ENCODE assay signal across 9 cellular contexts in the genomic region with DNA sequence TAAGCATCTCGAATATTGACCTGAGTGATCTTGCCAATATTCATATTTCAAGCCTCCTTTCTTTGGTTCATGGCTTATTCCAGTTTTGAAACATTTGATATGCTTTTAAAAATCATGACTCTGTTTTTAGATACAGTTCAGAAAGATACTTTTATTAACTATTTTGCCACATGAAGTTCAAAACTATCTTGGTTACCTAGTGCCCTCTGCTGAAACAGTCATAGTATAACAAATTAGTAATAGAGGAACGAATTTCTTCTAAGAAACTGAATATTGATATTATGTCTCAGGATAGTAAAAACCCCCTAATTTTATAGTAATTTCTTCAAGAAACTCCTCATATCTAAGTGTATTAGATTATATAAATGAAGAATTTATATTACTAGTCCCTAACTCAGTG. TPM values are rescaled to one million over a fixed set of nuclear protein-coding genes. Genes with fewer than 3 reads are reported as not detected.
A peak's percentile ranks its signal among the peaks of the same experiment; 100 is the strongest.
DNase-seq lines count a peak whose midpoint lies in the region; ATAC-seq and TF ChIP-seq lines count a peak whose summit lies in the region.
"Had no signal": no experiment of that assay in that cellular context is flagged by ENCODE, and none has a peak within 500 bp of the region (broad histone marks: within the 10 kb centered on the region; RNA-seq: fewer than 3 reads in every experiment).

No MANE protein-coding gene starts in this region.

- no peak overlapping the region for H3K4me3 Mint-ChIP-seq in endothelial cell (ENCODE audit: unreplicated experiment)
- H3K4me3 Mint-ChIP-seq: activated T-cell treated with anti-CD3 and anti-CD28 coated beads, Interleukin-2, amount 50 U/mL, for 4 hours had no signal

- H3K27ac Mint-ChIP-seq in endothelial cell (ENCODE audit: unreplicated experiment) = peak overlapping the region; percentile 96

- H3K4me3 ChIP-seq in retinal pigment epithelial cell (ENCODE audit: low read length) = no peak overlapping the region

- H3K4me1 Mint-ChIP-seq in endothelial cell (ENCODE audit: unreplicated experiment) = peaks cover 7% of the 10 kb centered on the region

- no peaks in the 10 kb centered on the region for H3K27me3 Mint-ChIP-seq in endothelial cell (ENCODE audit: unreplicated experiment)

- TF ChIP-seq CTCF in endothelial cell (IDR thresholded peaks at IDR 0.05; ENCODE audit: unreplicated experiment) (no peak), retinal pigment epithelial cell (conservative IDR thresholded peaks at IDR 0.05; ENCODE audit: low read depth, low read length) (peak; percentile 45)

- H3K36me3 Mint-ChIP-seq in endothelial cell (ENCODE audit: low read depth, unreplicated experiment) = no peaks in the 10 kb centered on the region

- DNase-seq in NCI-H2107 treated with DMSO at 0.1 percent for 48 hours (lab: John Stamatoyannopoulos, UW; ENCODE audit: unreplicated experiment) = peak; percentile 40
- DNase-seq in NCI-H2107 (lab: John Stamatoyannopoulos, UW) = no peak
- DNase-seq in NCI-H226 = peak; percentile 7
- no peak for DNase-seq in endothelial cell (ENCODE audit: low spot score)
- no peak for DNase-seq in retinal pigment epithelial cell (ENCODE audit: low read depth)
- no peak for DNase-seq in GM19240 (ENCODE audit: insufficient read length, low spot score)
- DNase-seq in activated CD4-positive, alpha-beta T cell treated with anti-CD3 and anti-CD28 coated beads, Interleukin-2, amount 50 U/mL, for 4 hours = no peak
- DNase-seq: activated T-cell treated with anti-CD3 and anti-CD28 coated beads, Interleukin-2, amount 50 U/mL, for 4 hours had no signal

- no peaks in the 10 kb centered on the region for H3K9me3 Mint-ChIP-seq in endothelial cell (ENCODE audit: unreplicated experiment)
- H3K9me3 Mint-ChIP-seq: activated T-cell treated with anti-CD3 and anti-CD28 coated beads, Interleukin-2, amount 50 U/mL, for 4 hours had no signal

- no peak for ATAC-seq in GM19035 (IDR thresholded peaks at IDR 0.05; ENCODE audit: unreplicated experiment)
- ATAC-seq: activated T-cell treated with anti-CD3 and anti-CD28 coated beads, Interleukin-2, amount 50 U/mL, for 4 hours had no signal

RNA-seq across cellular contexts. Expression of gene RC3H1, which starts 52.6 kb away (rescaled TPM):
- 56.7 TPM for total RNA-seq in endothelial cell (ENCODE audit: unreplicated experiment)

Comparison
In these comparisons a context has a peak if more than half of its experiments do, and no peak if none do; other contexts are left out.
1. DNase-seq: peak in NCI-H2107 treated with DMSO at 0.1 percent for 48 hours (single experiment) and NCI-H226 (single experiment); none in NCI-H2107 (single experiment), endothelial cell (single experiment), retinal pigment epithelial cell (single experiment), GM19240 (single experiment) and activated CD4-positive, alpha-beta T cell treated with anti-CD3 and anti-CD28 coated beads, Interleukin-2, amount 50 U/mL, for 4 hours (0 of 2).